Comparison of ENCODE assay signal across 1 cellular context in genomic region chr14:102314242-102315011, GRCh38.
TF ChIP-seq lines count a peak whose summit lies in the region.

No MANE protein-coding gene starts in this region.

TF ChIP-seq in HepG2, 621 proteins besides CTCF, POLR2A, EP300 and RAD21 (continued from another document and continues in another):
- no peak; the same call in 1 of the 2 replicates for TF ChIP-seq MTERF4 (CRISPR knock-in tag; IDR thresholded peaks at IDR 0.05)
- TF ChIP-seq KDM4B (CRISPR knock-in tag; IDR thresholded peaks at IDR 0.05) = no peak
- no peak for TF ChIP-seq ZNF839 (CRISPR knock-in tag; IDR thresholded peaks at IDR 0.05; ENCODE audit: borderline replicate concordance)
- no peak for TF ChIP-seq ZNF549 (CRISPR knock-in tag; IDR thresholded peaks at IDR 0.05)
- TF ChIP-seq BCL3 (CRISPR knock-in tag; IDR thresholded peaks at IDR 0.05) = peak; percentile 79; the same call in 1 of the 2 replicates
- peak; percentile 56; the same call in 1 of the 2 replicates for TF ChIP-seq MXD3 (CRISPR knock-in tag; IDR thresholded peaks at IDR 0.05)
- TF ChIP-seq GATAD2A (CRISPR knock-in tag; IDR thresholded peaks at IDR 0.05) = peak; percentile 88
- peak; percentile 74 for TF ChIP-seq RXRA (CRISPR knock-in tag; IDR thresholded peaks at IDR 0.05)
- TF ChIP-seq KLF16 (CRISPR knock-in tag; IDR thresholded peaks at IDR 0.05) = peak in 1 of 2 experiments; percentile 81; a peak in 2 of 4 replicates
- peak; percentile 72 for TF ChIP-seq ASH2L (IDR thresholded peaks at IDR 0.05; ENCODE audit: insufficient read length, low read depth, low read length)
- no peak for TF ChIP-seq ZEB1 (IDR thresholded peaks at IDR 0.05; ENCODE audit: insufficient replicate concordance, low read depth)
- no peak for TF ChIP-seq SMARCE1 (IDR thresholded peaks at IDR 0.05; ENCODE audit: borderline replicate concordance)
- 0 out of 2 replicates have a peak, but pooled peaks have one; percentile 33 for TF ChIP-seq ZNF567 (CRISPR knock-in tag; IDR thresholded peaks at IDR 0.05; ENCODE audit: borderline replicate concordance)
- TF ChIP-seq BORCS8-MEF2B (CRISPR knock-in tag; IDR thresholded peaks at IDR 0.05) = no peak
- no peak for TF ChIP-seq ZNF570 (CRISPR knock-in tag; IDR thresholded peaks at IDR 0.05; ENCODE audit: borderline replicate concordance)
- TF ChIP-seq GLMP (CRISPR knock-in tag; IDR thresholded peaks at IDR 0.05; ENCODE audit: borderline replicate concordance) = no peak
- TF ChIP-seq ZKSCAN8 (CRISPR knock-in tag; IDR thresholded peaks at IDR 0.05; ENCODE audit: borderline replicate concordance) = peak; percentile 36; the same call in 1 of the 2 replicates
- no peak for TF ChIP-seq KLF13 (CRISPR knock-in tag; IDR thresholded peaks at IDR 0.05)
- TF ChIP-seq MED1 (CRISPR knock-in tag; IDR thresholded peaks at IDR 0.05) = peak; percentile 71
- TF ChIP-seq HES4 (CRISPR knock-in tag; IDR thresholded peaks at IDR 0.05; ENCODE audit: borderline replicate concordance) = 0 out of 2 replicates have a peak, but pooled peaks have one; percentile 26
- TF ChIP-seq ZNF619 (CRISPR knock-in tag; IDR thresholded peaks at IDR 0.05) = no peak
- TF ChIP-seq MAZ (IDR thresholded peaks at IDR 0.05; ENCODE audit: borderline replicate concordance, low read depth, low read length) = no peak
- TF ChIP-seq MAZ (CRISPR knock-in tag; IDR thresholded peaks at IDR 0.05; ENCODE audit: low read depth) = peak; percentile 79
- TF ChIP-seq MLXIP (CRISPR knock-in tag; IDR thresholded peaks at IDR 0.05; ENCODE audit: borderline replicate concordance) = no peak; the same call in 1 of the 2 replicates
- no peak for TF ChIP-seq ZNF737 (CRISPR knock-in tag; IDR thresholded peaks at IDR 0.05; ENCODE audit: borderline replicate concordance)
- TF ChIP-seq YEATS2 (CRISPR knock-in tag; IDR thresholded peaks at IDR 0.05; ENCODE audit: borderline replicate concordance) = 0 out of 2 replicates have a peak, but pooled peaks have one; percentile 18
- no peak for TF ChIP-seq ZFP62 (CRISPR knock-in tag; IDR thresholded peaks at IDR 0.05)
- TF ChIP-seq SIX4 (CRISPR knock-in tag; IDR thresholded peaks at IDR 0.05) = 0 out of 2 replicates have a peak, but pooled peaks have one; percentile 8
- 0 out of 2 replicates have a peak, but pooled peaks have one; percentile 63 for TF ChIP-seq ZBTB46 (CRISPR knock-in tag; IDR thresholded peaks at IDR 0.05; ENCODE audit: borderline replicate concordance)
- no peak for TF ChIP-seq TP53 (CRISPR knock-in tag; conservative IDR thresholded peaks at IDR 0.05)
- TF ChIP-seq IKZF1 (IDR thresholded peaks at IDR 0.05) = no peak
- TF ChIP-seq HIC2 (CRISPR knock-in tag; IDR thresholded peaks at IDR 0.05; ENCODE audit: low read depth) = no peak
- peak; percentile 62; the same call in 1 of the 2 replicates for TF ChIP-seq ZFY (CRISPR knock-in tag; IDR thresholded peaks at IDR 0.05)
- TF ChIP-seq SMAD9 (CRISPR knock-in tag; IDR thresholded peaks at IDR 0.05) = no peak
- TF ChIP-seq JUND (CRISPR knock-in tag; IDR thresholded peaks at IDR 0.05) = no peak
- TF ChIP-seq ZNF841 (CRISPR knock-in tag; IDR thresholded peaks at IDR 0.05; ENCODE audit: borderline replicate concordance) = no peak
- peak; percentile 89 for TF ChIP-seq SAP130 (CRISPR knock-in tag; IDR thresholded peaks at IDR 0.05; ENCODE audit: low read depth)
- TF ChIP-seq MXI1 (IDR thresholded peaks at IDR 0.05; ENCODE audit: borderline replicate concordance, low read depth, low read length) = peak; percentile 89
- TF ChIP-seq SCMH1 (CRISPR knock-in tag; IDR thresholded peaks at IDR 0.05; ENCODE audit: borderline replicate concordance) = no peak
- TF ChIP-seq CHD2 (IDR thresholded peaks at IDR 0.05; ENCODE audit: low read depth, low read length) = no peak
- TF ChIP-seq NR2F1 (CRISPR knock-in tag; IDR thresholded peaks at IDR 0.05) = no peak
- peak; percentile 87; the same call in 1 of the 2 replicates for TF ChIP-seq ZNF275 (CRISPR knock-in tag; IDR thresholded peaks at IDR 0.05; ENCODE audit: borderline replicate concordance)
- 0 out of 2 replicates have a peak, but pooled peaks have one; percentile 41 for TF ChIP-seq E2F5 (CRISPR knock-in tag; conservative IDR thresholded peaks at IDR 0.05)
- TF ChIP-seq AGO2 (optimal IDR thresholded peaks at IDR 0.05; ENCODE audit: low read depth, low read length) = no peak
- TF ChIP-seq JDP2 (CRISPR knock-in tag; IDR thresholded peaks at IDR 0.05; ENCODE audit: borderline replicate concordance) = no peak
- TF ChIP-seq SRSF4 (IDR thresholded peaks at IDR 0.05; ENCODE audit: low read depth, low read length, poor library complexity, severe bottlenecking) = no peak
- TF ChIP-seq IRF1 (CRISPR knock-in tag; IDR thresholded peaks at IDR 0.05; ENCODE audit: low read depth) = no peak
- no peak for TF ChIP-seq NFE2L1 (CRISPR knock-in tag; IDR thresholded peaks at IDR 0.05; ENCODE audit: borderline replicate concordance)
- no peak for TF ChIP-seq RAD51 (IDR thresholded peaks at IDR 0.05; ENCODE audit: borderline replicate concordance)
- TF ChIP-seq ZIK1 (CRISPR knock-in tag; IDR thresholded peaks at IDR 0.05; ENCODE audit: borderline replicate concordance, low read depth) = no peak
- TF ChIP-seq ZNF3 (CRISPR knock-in tag; IDR thresholded peaks at IDR 0.05) = no peak
- TF ChIP-seq ZNF580 (CRISPR knock-in tag; IDR thresholded peaks at IDR 0.05; ENCODE audit: borderline replicate concordance, low read depth) = peak; percentile 81; the same call in 1 of the 2 replicates
- TF ChIP-seq ZNF7 (CRISPR knock-in tag; IDR thresholded peaks at IDR 0.05) = no peak
- no peak for TF ChIP-seq GATA4 (IDR thresholded peaks at IDR 0.05; ENCODE audit: borderline replicate concordance, low read depth)
- no peak; the same call in 1 of the 2 replicates for TF ChIP-seq SRY (CRISPR knock-in tag; IDR thresholded peaks at IDR 0.05)
- peak; percentile 32; the same call in 1 of the 2 replicates for TF ChIP-seq KLF11 (CRISPR knock-in tag; IDR thresholded peaks at IDR 0.05)
